15 cellular contexts compared by ENCODE assay signal in the genomic region with DNA sequence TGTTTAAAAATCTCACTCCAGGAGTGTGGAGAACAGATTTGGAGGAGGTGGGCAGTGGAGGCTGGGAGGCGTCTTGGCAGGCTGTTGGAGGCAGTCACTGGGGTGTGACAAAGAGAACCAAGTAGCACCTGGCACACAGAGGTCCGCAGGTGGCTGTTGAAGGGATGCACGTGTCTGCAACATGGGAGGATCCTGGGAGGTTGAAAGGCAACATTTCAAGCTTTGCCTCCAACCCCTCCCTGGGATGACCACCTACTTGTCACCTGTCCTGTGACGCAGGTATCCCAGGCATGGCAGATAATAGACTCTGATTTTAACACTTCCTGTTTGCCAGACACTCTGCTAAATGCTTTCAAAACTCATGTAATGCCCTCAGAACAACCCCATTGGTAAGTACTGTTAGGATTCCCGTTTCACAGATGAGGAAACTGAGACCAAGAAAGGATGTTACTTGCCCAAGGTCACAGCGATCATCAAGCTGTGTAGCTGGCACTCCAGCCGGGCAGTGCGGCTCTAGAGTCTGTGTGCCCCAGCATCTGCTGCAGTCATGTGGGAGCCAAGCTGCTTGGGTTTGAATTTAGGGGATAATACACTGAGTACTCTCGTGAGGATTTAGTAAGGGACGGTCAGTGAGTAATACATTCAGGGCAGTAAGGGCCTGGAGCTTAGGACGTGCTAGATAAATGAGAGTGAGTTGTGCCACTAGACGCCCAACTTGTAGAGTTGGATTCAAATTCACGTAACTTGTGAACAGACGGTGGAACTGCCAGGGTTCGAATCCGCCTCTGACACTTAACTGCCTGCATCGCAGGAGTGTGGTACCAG.
DNase-seq lines count a peak whose midpoint lies in the region; ATAC-seq and TF ChIP-seq lines count a peak whose summit lies in the region.
"Had no signal": no experiment of that assay in that cellular context is flagged by ENCODE, and none has a peak within 500 bp of the region (broad histone marks: within the 10 kb centered on the region; RNA-seq: fewer than 3 reads in every experiment).

No MANE protein-coding gene starts in this region.

- no peaks in the 10 kb centered on the region for H3K27me3 Mint-ChIP-seq in mesothelial cell of epicardium (ENCODE audit: low read depth)

- peaks cover 30% of the 10 kb centered on the region for H3K4me1 ChIP-seq in PC-9 (replicated peaks; ENCODE audit: insufficient read depth)

- H3K9me3 Mint-ChIP-seq in mesothelial cell of epicardium: no peaks in the 10 kb centered on the region
- H3K9me3 Mint-ChIP-seq: activated naive CD8-positive, alpha-beta T cell treated with anti-CD3 and anti-CD28 coated beads for 36 hours had no signal

- intact Hi-C loops in PC-9 (cut with micrococcal nuclease; ENCODE audit: unreplicated experiment) (no loop called here), head of caudate nucleus (cut with DNase I) (no loop called here)

- no peaks in the 10 kb centered on the region for H3K36me3 ChIP-seq in PC-9 (ENCODE audit: low read depth)

- no peaks in the 10 kb centered on the region for H3K36me3 Mint-ChIP-seq in mesothelial cell of epicardium
- H3K36me3 Mint-ChIP-seq: activated naive CD8-positive, alpha-beta T cell treated with anti-CD3 and anti-CD28 coated beads for 36 hours had no signal

- H3K4me3 Mint-ChIP-seq in mesothelial cell of epicardium: no peak overlapping the region
- H3K4me3 Mint-ChIP-seq: activated naive CD8-positive, alpha-beta T cell treated with anti-CD3 and anti-CD28 coated beads for 36 hours had no signal

- no peak overlapping the region for H3K4me3 ChIP-seq in PC-9
- H3K4me3 ChIP-seq: GM23248 had no signal

- H3K9me3 ChIP-seq in PC-9 (ENCODE audit: insufficient read depth, low read depth): no peaks in the 10 kb centered on the region

- no TSS peak for BruUV-seq in PC-9 (replicated peaks; lab: Mats Ljungman, UMichigan)

- no peaks in the 10 kb centered on the region for H4K20me1 ChIP-seq in PC-9 (ENCODE audit: insufficient read depth)

- peak overlapping the region; percentile 74 for H3K27ac ChIP-seq in PC-9
- H3K27ac ChIP-seq: GM23248 had no signal

- peaks cover 29% of the 10 kb centered on the region; the same call in 1 of the 2 replicates for H3F3A ChIP-seq in PC-9 (ENCODE audit: insufficient read depth, low read depth)

- DNase-seq in DMS79 (lab: John Stamatoyannopoulos, UW): peak; percentile 51
- peak; percentile 86 for DNase-seq in NCI-H2029 treated with DMSO at 0.1 percent for 48 hours (lab: John Stamatoyannopoulos, UW)
- no peak for DNase-seq in PC-9
- DNase-seq in mesothelial cell of epicardium (ENCODE audit: low spot score in 2 of 2, unreplicated experiment in 2 of 2): no peak
- DNase-seq in NCI-H526 (lab: John Stamatoyannopoulos, UW): no peak
- DNase-seq in head of caudate nucleus: no peak
- DNase-seq: activated naive CD8-positive, alpha-beta T cell treated with anti-CD3 and anti-CD28 coated beads for 36 hours; activated T-cell treated with anti-CD3 and anti-CD28 coated beads, Interleukin-2, amount 50 U/mL, for 1 hour; GDM1; GM23248; hippocampal formation; NCI-H187 treated with DMSO at 0.1 percent for 48 hours; stimulated activated CD4-positive, alpha-beta T cell treated with anti-CD3 and anti-CD28 coated beads, Interleukin-2, amount 100 ng/mL, for 48 hours had no signal

- H3K27ac Mint-ChIP-seq in mesothelial cell of epicardium: peak overlapping the region; percentile 14
- H3K27ac Mint-ChIP-seq: activated naive CD8-positive, alpha-beta T cell treated with anti-CD3 and anti-CD28 coated beads for 36 hours had no signal

- peak overlapping the region; percentile 42 for H3K4me2 ChIP-seq in PC-9

- no peaks in the 10 kb centered on the region for H3K9me2 ChIP-seq in PC-9 (ENCODE audit: insufficient read depth)

- H3K27me3 ChIP-seq in PC-9 (ENCODE audit: insufficient read depth, low read depth): no peaks in the 10 kb centered on the region

- H2AFZ ChIP-seq in PC-9: no peak overlapping the region
- H2AFZ ChIP-seq: GM23248 had no signal

- no peaks in the 10 kb centered on the region for H3K79me2 ChIP-seq in PC-9 (ENCODE audit: low read depth)

- H3K4me1 Mint-ChIP-seq in mesothelial cell of epicardium: peaks cover 13% of the 10 kb centered on the region
- H3K4me1 Mint-ChIP-seq: activated naive CD8-positive, alpha-beta T cell treated with anti-CD3 and anti-CD28 coated beads for 36 hours had no signal

- TF ChIP-seq CTCF in PC-9 (conservative IDR thresholded peaks at IDR 0.05) (no peak), mesothelial cell of epicardium (IDR thresholded peaks at IDR 0.05; ENCODE audit: unreplicated experiment) (no peak)

- CTCF ChIA-PET in PC-9 (lab: Charles Lee): no interaction called here

- no peak for ATAC-seq in HG03108 (IDR thresholded peaks at IDR 0.05; ENCODE audit: unreplicated experiment)
- ATAC-seq in GM21825 (IDR thresholded peaks at IDR 0.05; ENCODE audit: unreplicated experiment): no peak

- POLR2A ChIA-PET in PC-9 (lab: Charles Lee; ENCODE audit: unreplicated experiment): no interaction called here

Comparison
In these comparisons a context has a peak if more than half of its experiments do, and no peak if none do; other contexts are left out.
1. DNase-seq: peak in DMS79 (single experiment) and NCI-H2029 treated with DMSO at 0.1 percent for 48 hours (single experiment); none in PC-9 (0 of 2), mesothelial cell of epicardium (0 of 2), NCI-H526 (0 of 2) and head of caudate nucleus (0 of 42).